Comparison of ENCODE assay signal across 12 cellular contexts in genomic region chr22:46355996-46356471, GRCh38. TPM values are rescaled to one million over a fixed set of nuclear protein-coding genes. Genes with fewer than 3 reads are reported as not detected.
DNase-seq lines count a peak whose midpoint lies in the region; ATAC-seq, FAIRE-seq and TF ChIP-seq lines count a peak whose summit lies in the region.
"Had no signal": no experiment of that assay in that cellular context is flagged by ENCODE, and none has a peak within 500 bp of the region (broad histone marks: within the 10 kb centered on the region; RNA-seq: fewer than 3 reads in every experiment).

No MANE protein-coding gene starts in this region.

- H4K8ac ChIP-seq in H1 (ENCODE audit: extremely low read depth, insufficient read depth, low read length), result no peak overlapping the region

- no peak for DNase-seq in stimulated activated naive CD8-positive, alpha-beta T cell treated with anti-CD3 and anti-CD28 coated beads, Interleukin-15, amount 100 ng/mL, for 72 hours
- no peak for DNase-seq in stimulated activated naive CD8-positive, alpha-beta T cell treated with anti-CD3 and anti-CD28 coated beads, Interleukin-15, Interleukin-2, amounts not matched to agents 100 U/mL and 50 U/mL, for 24 hours
- DNase-seq in H1 (ENCODE audit: low read depth in 1 of 2, low spot score in 2 of 2) (no peak), naive B cell (peak; percentile 60), HuH-7.5 (ENCODE audit: low spot score) (no peak), urothelium cell line (ENCODE audit: low spot score) (no peak), HCEC 1CT (no peak)
- DNase-seq: NCI-H1105 treated with DMSO at 0.1 percent for 48 hours, NCI-H187 had no signal

- no peak overlapping the region for H2BK20ac ChIP-seq in H1 (ENCODE audit: low read length)

- no peak overlapping the region for H3K4me3 ChIP-seq in H1 (ENCODE audit: extremely low read depth in 1 of 4, insufficient read depth in 2 of 4, low read depth in 3 of 4, low read length in 4 of 4)
- H3K4me3 ChIP-seq: GM23248 had no signal

- peaks cover 13 to 21% of the 10 kb centered on the region in 2 experiments for H4K20me1 ChIP-seq in H1 (replicated peaks in 1 of 2; ENCODE audit: control insufficient read depth in 1 of 2, insufficient read depth in 2 of 2, low read length in 2 of 2)

- peak; percentile 13 for ATAC-seq in stimulated activated naive CD8-positive, alpha-beta T cell treated with anti-CD3 and anti-CD28 coated beads, Interleukin-15, amount 100 ng/mL, for 72 hours
- ATAC-seq in stimulated activated naive CD8-positive, alpha-beta T cell treated with anti-CD3 and anti-CD28 coated beads, Interleukin-15, Interleukin-2, amounts not matched to agents 100 U/mL and 50 U/mL, for 24 hours, result no peak
- ATAC-seq in naive B cell (ENCODE audit: low read depth in 2 of 2) (peak; percentile 20 to 36), HG03378 (IDR thresholded peaks at IDR 0.05; ENCODE audit: unreplicated experiment) (no peak)

- no peak overlapping the region for H3K4ac ChIP-seq in H1 (replicated peaks; ENCODE audit: insufficient read length, low read depth, low read length)

- no peaks in the 10 kb centered on the region for H3K27me3 Mint-ChIP-seq in stimulated activated naive CD8-positive, alpha-beta T cell treated with anti-CD3 and anti-CD28 coated beads, Interleukin-15, amount 100 ng/mL, for 72 hours
- no peaks in the 10 kb centered on the region for H3K27me3 Mint-ChIP-seq in naive B cell
- H3K27me3 Mint-ChIP-seq: CD4-positive, alpha-beta T cell had no signal

- no peaks in the 10 kb centered on the region for H3K79me2 ChIP-seq in H1 (ENCODE audit: control insufficient read depth in 1 of 2, insufficient read depth in 2 of 2, low read length in 2 of 2)

- TF ChIP-seq CTCF in H1 (IDR thresholded peaks at IDR 0.05; ENCODE audit: control extremely low read depth in 1 of 3, insufficient read depth in 1 of 3, low read depth in 1 of 3, low read length in 3 of 3), result no peak

- H3K27me3 ChIP-seq in H1 (replicated peaks in 1 of 4; ENCODE audit: control insufficient read depth in 3 of 4, extremely low read depth in 1 of 4, insufficient read depth in 3 of 4, low read length in 3 of 4), result no peaks in the 10 kb centered on the region

- TF ChIP-seq RAD21 in H1 (IDR thresholded peaks at IDR 0.05 in 1 of 2, conservative IDR thresholded peaks at IDR 0.05 in 1 of 2; ENCODE audit: low read depth in 2 of 2, low read length in 2 of 2), result no peak

- H3K23ac ChIP-seq in H1 (ENCODE audit: insufficient read length), result no peak overlapping the region

- no peak overlapping the region for H2BK15ac ChIP-seq in H1 (ENCODE audit: low read length)

- WGBS in H1 (ENCODE audit: extremely low coverage in 1 of 2, insufficient coverage in 1 of 2, insufficient read length in 1 of 2, insufficient replicate concordance in 2 of 2, low coverage in 1 of 2, low lambda C conversion rate in 2 of 2, missing lambda C conversion rate in 1 of 2), 2 experiments, result 94% methylated on average over 12 of the region's 12 CpGs; no CpG with 5 or more reads in 1 of the 2 experiments

- 0 out of 2 replicates have a peak, but pooled peaks cover 4% of the 10 kb centered on the region for H3K79me1 ChIP-seq in H1 (ENCODE audit: low read depth, low read length)

- H2BK120ac ChIP-seq in H1 (replicated peaks; ENCODE audit: low read depth, low read length), result no peak overlapping the region

- H3K36me3 ChIP-seq in H1 (ENCODE audit: control insufficient read depth in 2 of 4, insufficient read depth in 4 of 4, low read length in 3 of 4), result peaks cover 8 to 44% (median 32%) of the 10 kb centered on the region in 4 experiments; a peak in 7 of 8 replicates

- H2AFZ ChIP-seq in H1 (ENCODE audit: low read length), result no peak overlapping the region
- H2AFZ ChIP-seq: GM23248 had no signal

- FAIRE-seq in H1 (lab: Jason Lieb, UNC) (no peak), urothelium cell line (lab: Jason Lieb, UNC) (no peak)

- TF ChIP-seq POLR2A in H1 (IDR thresholded peaks at IDR 0.05; ENCODE audit: control extremely low read depth in 1 of 2, low read depth in 2 of 2, low read length in 2 of 2), result no peak

- H3K56ac ChIP-seq in H1 (replicated peaks; ENCODE audit: insufficient read length, low read depth, low read length), result no peak overlapping the region

- H3K4me3 Mint-ChIP-seq in stimulated activated naive CD8-positive, alpha-beta T cell treated with anti-CD3 and anti-CD28 coated beads, Interleukin-15, amount 100 ng/mL, for 72 hours, result no peak overlapping the region
- peak overlapping the region in 1 of 8 donors; percentile 66 for H3K4me3 Mint-ChIP-seq in naive B cell
- H3K4me3 Mint-ChIP-seq: CD4-positive, alpha-beta T cell had no signal

- no peak overlapping the region for H2BK5ac ChIP-seq in H1 (ENCODE audit: low read depth, low read length)

- H3K27ac Mint-ChIP-seq in stimulated activated naive CD8-positive, alpha-beta T cell treated with anti-CD3 and anti-CD28 coated beads, Interleukin-15, amount 100 ng/mL, for 72 hours, result no peak overlapping the region
- peak overlapping the region in 2 of 6 donors; percentile 60 to 96 for H3K27ac Mint-ChIP-seq in naive B cell
- H3K27ac Mint-ChIP-seq: CD4-positive, alpha-beta T cell had no signal

- H3K18ac ChIP-seq in H1 (ENCODE audit: extremely low read depth, low read length), result no peak overlapping the region

- no peak overlapping the region for H4K91ac ChIP-seq in H1 (replicated peaks; ENCODE audit: insufficient read length, low read length)

- H2AK5ac ChIP-seq in H1 (ENCODE audit: low read depth, low read length), result no peak overlapping the region

- no peak overlapping the region for H3K4me2 ChIP-seq in H1 (ENCODE audit: insufficient read depth in 1 of 2, low read depth in 2 of 2, low read length in 2 of 2)

- H4K5ac ChIP-seq in H1 (ENCODE audit: insufficient read length, low read depth, low read length), result no peak overlapping the region

- 0 out of 2 replicates have a peak overlapping the region, but pooled peaks have one; percentile 35 for H3K27ac ChIP-seq in H1 (ENCODE audit: low read depth, low read length)
- H3K27ac ChIP-seq: GM23248 had no signal

- H3K9me3 Mint-ChIP-seq in stimulated activated naive CD8-positive, alpha-beta T cell treated with anti-CD3 and anti-CD28 coated beads, Interleukin-15, amount 100 ng/mL, for 72 hours, result no peaks in the 10 kb centered on the region
- H3K9me3 Mint-ChIP-seq in naive B cell, result no peaks in the 10 kb centered on the region
- H3K9me3 Mint-ChIP-seq: CD4-positive, alpha-beta T cell had no signal

- H2BK12ac ChIP-seq in H1 (ENCODE audit: low read depth, low read length), result no peak overlapping the region

- TF ChIP-seq EP300 in H1 (IDR thresholded peaks at IDR 0.05; ENCODE audit: borderline replicate concordance in 1 of 2, low read depth in 2 of 2, low read length in 2 of 2), result no peak

- CTCF ChIA-PET in H1 (lab: Charles Lee; ENCODE audit: partially characterized antibody), result interaction anchor here (0.7 to 5.8 kb wide), 19 partner anchors 10 to 221 kb away, joined by 3 to 60 read pairs (median 4); partner anchors contain the start of gene CELSR1

- H3K14ac ChIP-seq in H1 (ENCODE audit: insufficient read length), result no peak overlapping the region

- POLR2A ChIA-PET in H1 (lab: Charles Lee; ENCODE audit: partially characterized antibody), result interaction anchor here (1.1 to 1.9 kb wide), 2 partner anchors 16 to 28 kb away, joined by 3 to 4 read pairs; no protein-coding TSS in a partner anchor

- peaks cover 4% of the 10 kb centered on the region for H3K4me1 Mint-ChIP-seq in stimulated activated naive CD8-positive, alpha-beta T cell treated with anti-CD3 and anti-CD28 coated beads, Interleukin-15, amount 100 ng/mL, for 72 hours
- peaks cover 0 to 10% (median 8%) of the 10 kb centered on the region in 3 donors for H3K4me1 Mint-ChIP-seq in naive B cell

- no peaks in the 10 kb centered on the region for H3K4me1 ChIP-seq in H1 (replicated peaks in 1 of 4; ENCODE audit: control insufficient read depth in 3 of 4, insufficient read depth in 4 of 4, low read length in 3 of 4)

- no peaks in the 10 kb centered on the region; a peak in 1 of 4 replicates for H3K9me3 ChIP-seq in H1 (ENCODE audit: insufficient read depth in 2 of 2, low read depth in 1 of 2, low read length in 1 of 2)

- H3K9ac ChIP-seq in H1 (replicated peaks in 1 of 4; ENCODE audit: extremely low read depth in 1 of 4, low read depth in 3 of 4, low read length in 3 of 4), result no peak overlapping the region
- H3K9ac ChIP-seq: GM23248 had no signal

- peaks cover 9 to 17% of the 10 kb centered on the region in 2 donors for H3K36me3 Mint-ChIP-seq in naive B cell

- H3K23me2 ChIP-seq in H1 (ENCODE audit: low read depth, low read length), result no peaks in the 10 kb centered on the region

TF ChIP-seq in H1, 55 proteins besides CTCF, POLR2A, EP300 and RAD21 (continues in another document):
- no peak for TF ChIP-seq HDAC2 (IDR thresholded peaks at IDR 0.05; ENCODE audit: borderline replicate concordance in 1 of 2, low read depth in 2 of 2, low read length in 2 of 2)
- no peak for TF ChIP-seq E2F6 (IDR thresholded peaks at IDR 0.05)
- TF ChIP-seq BACH1 (IDR thresholded peaks at IDR 0.05; ENCODE audit: low read length), result no peak

RNA-seq across cellular contexts. Expression of gene TRMU, which starts 20.5 kb away (rescaled TPM):
- 67.7 and 70.6 TPM in 2 replicates for total RNA-seq in H1 (2021; fragmentation: NEBNext Ultra II Directional; extraction: Animal tissue kit (Norgen Biotek cat#: 25700))
- polyA plus RNA-seq in H1 (2011; rRNA removed), result 43.4 and 52.9 TPM in 2 replicates
- 58.0 TPM for polyA plus RNA-seq in H1 (2011; cell fraction: cytosol; rRNA removed)
- 205 TPM for polyA plus RNA-seq in H1 (2011; cell fraction: nucleus; rRNA removed)
- polyA plus RNA-seq in H1 (2012, experiment 1 of 2), result 56.5 to 70.4 TPM (median 62.8 TPM) in 4 replicates
- polyA plus RNA-seq in H1 (2012, experiment 2 of 2), result 31.1 TPM
- polyA plus RNA-seq in H1 (2013, experiment 1 of 2), result 40.5 TPM
- polyA plus RNA-seq in H1 (2013, experiment 2 of 2), result 37.4 TPM
- polyA minus RNA-seq in H1 (2011; rRNA and poly(A)+ RNA removed), result 35.1 and 35.7 TPM in 2 replicates
- polyA minus RNA-seq in H1 (2011; cell fraction: cytosol; rRNA and poly(A)+ RNA removed), result 34.8 TPM
- polyA minus RNA-seq in H1 (2011; cell fraction: nucleus; rRNA and poly(A)+ RNA removed), result 112 TPM
- 10 to 100 TPM; 11.1 to 24.6 (median 17.4) TPM for polyA plus RNA-seq in naive B cell (ENCODE audit: low read depth in 6 of 6)

RNA-seq across cellular contexts. Expression of gene GTSE1, which starts 59.4 kb away (rescaled TPM):
- total RNA-seq in H1 (2021; fragmentation: NEBNext Ultra II Directional; extraction: Animal tissue kit (Norgen Biotek cat#: 25700)), result 38.6 and 40.6 TPM in 2 replicates
- polyA plus RNA-seq in H1 (2011; rRNA removed), result 17.5 and 25.7 TPM in 2 replicates
- polyA plus RNA-seq in H1 (2011; cell fraction: cytosol; rRNA removed), result 18.4 TPM
- 30.0 TPM for polyA plus RNA-seq in H1 (2011; cell fraction: nucleus; rRNA removed)
- 21.3 to 27.2 TPM (median 24.8 TPM) in 4 replicates for polyA plus RNA-seq in H1 (2012, experiment 1 of 2)
- 18.8 TPM for polyA plus RNA-seq in H1 (2012, experiment 2 of 2)
- 30.8 TPM for polyA plus RNA-seq in H1 (2013, experiment 1 of 2)
- 27.5 TPM for polyA plus RNA-seq in H1 (2013, experiment 2 of 2)
- polyA minus RNA-seq in H1 (2011; rRNA and poly(A)+ RNA removed), result 10.7 and 11.7 TPM in 2 replicates
- 20.0 TPM for polyA minus RNA-seq in H1 (2011; cell fraction: cytosol; rRNA and poly(A)+ RNA removed)
- polyA minus RNA-seq in H1 (2011; cell fraction: nucleus; rRNA and poly(A)+ RNA removed), result 12.8 TPM
- under 1 TPM in 2 of 6 donors, not detected in 4; 0.10 to 0.11 TPM for polyA plus RNA-seq in naive B cell (ENCODE audit: low read depth in 6 of 6)

Comparison
In these comparisons a context has a peak if more than half of its experiments do, and no peak if none do; other contexts are left out.
1. ATAC-seq: peak in stimulated activated naive CD8-positive, alpha-beta T cell treated with anti-CD3 and anti-CD28 coated beads, Interleukin-15, amount 100 ng/mL, for 72 hours (single experiment) and naive B cell (2 of 2); none in stimulated activated naive CD8-positive, alpha-beta T cell treated with anti-CD3 and anti-CD28 coated beads, Interleukin-15, Interleukin-2, amounts not matched to agents 100 U/mL and 50 U/mL, for 24 hours (single experiment) and HG03378 (single experiment).
2. RNA of gene GTSE1, which starts 59.4 kb away (polyA plus RNA-seq): 17.5 to 30.8 TPM in H1; 0.10 to 0.11 TPM in naive B cell; every median in the first group is over 10 times any median in the second.